In genomic region chr7:71735961-71736556, GRCh38 we compare ENCODE assay signal across 8 cellular contexts.
A peak's percentile ranks its signal among the peaks of the same experiment; 100 is the strongest.
DNase-seq lines count a peak whose midpoint lies in the region; ATAC-seq and TF ChIP-seq lines count a peak whose summit lies in the region.

No MANE protein-coding gene starts in this region.

- no peaks in the 10 kb centered on the region for H4K20me1 ChIP-seq in DOHH2 (ENCODE audit: control insufficient read depth, insufficient read depth, low read depth, low read length)

- H3K4me3 Mint-ChIP-seq in activated T-helper 1 cell treated with anti-CD3 and anti-CD28 coated beads, Interleukin-12 subunit alpha, Interleukin-12 subunit beta, Interleukin-2, Interleukin-4 antibody, amounts not matched to agents 30 ng/mL and 10 ng/mL and 1 ng/mL, durations not matched to agents 14 hours and 24 hours and 36 hours = no peak overlapping the region
- no peak overlapping the region for H3K4me3 Mint-ChIP-seq in osteocyte (ENCODE audit: unreplicated experiment)
- no peak overlapping the region for H3K4me3 Mint-ChIP-seq in stimulated activated memory B cell treated with anti-CD40 and anti-IgM and Interleukin-4, amounts not matched to agents 10 μg/mL and 1 μg/mL and 100 μg/mL, for 72 hours

- no peaks in the 10 kb centered on the region for H3K27me3 Mint-ChIP-seq in activated T-helper 1 cell treated with anti-CD3 and anti-CD28 coated beads, Interleukin-12 subunit alpha, Interleukin-12 subunit beta, Interleukin-2, Interleukin-4 antibody, amounts not matched to agents 30 ng/mL and 10 ng/mL and 1 ng/mL, durations not matched to agents 14 hours and 24 hours and 36 hours (ENCODE audit: insufficient read depth)
- H3K27me3 Mint-ChIP-seq in osteocyte (ENCODE audit: unreplicated experiment) = no peaks in the 10 kb centered on the region
- peaks cover 16% of the 10 kb centered on the region for H3K27me3 Mint-ChIP-seq in stimulated activated memory B cell treated with anti-CD40 and anti-IgM and Interleukin-4, amounts not matched to agents 10 μg/mL and 1 μg/mL and 100 μg/mL, for 72 hours

- H3K4me1 Mint-ChIP-seq in activated T-helper 1 cell treated with anti-CD3 and anti-CD28 coated beads, Interleukin-12 subunit alpha, Interleukin-12 subunit beta, Interleukin-2, Interleukin-4 antibody, amounts not matched to agents 30 ng/mL and 10 ng/mL and 1 ng/mL, durations not matched to agents 14 hours and 24 hours and 36 hours (ENCODE audit: low read depth) = no peaks in the 10 kb centered on the region
- H3K4me1 Mint-ChIP-seq in osteocyte (ENCODE audit: unreplicated experiment) = peaks cover 3% of the 10 kb centered on the region
- H3K4me1 Mint-ChIP-seq in stimulated activated memory B cell treated with anti-CD40 and anti-IgM and Interleukin-4, amounts not matched to agents 10 μg/mL and 1 μg/mL and 100 μg/mL, for 72 hours = peaks cover 10% of the 10 kb centered on the region

- H3K27me3 ChIP-seq in DOHH2 (ENCODE audit: control insufficient read depth, low read length) = no peaks in the 10 kb centered on the region

- no peak overlapping the region for H3K27ac Mint-ChIP-seq in activated T-helper 1 cell treated with anti-CD3 and anti-CD28 coated beads, Interleukin-12 subunit alpha, Interleukin-12 subunit beta, Interleukin-2, Interleukin-4 antibody, amounts not matched to agents 30 ng/mL and 10 ng/mL and 1 ng/mL, durations not matched to agents 14 hours and 24 hours and 36 hours
- H3K27ac Mint-ChIP-seq in osteocyte (ENCODE audit: unreplicated experiment) = no peak overlapping the region
- no peak overlapping the region for H3K27ac Mint-ChIP-seq in stimulated activated memory B cell treated with anti-CD40 and anti-IgM and Interleukin-4, amounts not matched to agents 10 μg/mL and 1 μg/mL and 100 μg/mL, for 72 hours

- H3K27ac ChIP-seq in DOHH2 (ENCODE audit: low read depth, low read length) = no peak overlapping the region

- peak; percentile 11 for DNase-seq in HFF-Myc (ENCODE audit: extremely low read depth, low read depth)
- DNase-seq in NCI-H774 (lab: John Stamatoyannopoulos, UW) = peak; percentile 57
- peak; percentile 9 for DNase-seq in activated T-helper 1 cell treated with anti-CD3 and anti-CD28 coated beads, Interleukin-12 subunit alpha, Interleukin-12 subunit beta, Interleukin-2, Interleukin-4 antibody, amounts not matched to agents 30 ng/mL and 10 ng/mL and 1 ng/mL, durations not matched to agents 14 hours and 24 hours and 36 hours (ENCODE audit: low spot score)
- peak; percentile 21 for DNase-seq in germinal center (ENCODE audit: low spot score)
- peak; percentile 86 for DNase-seq in osteocyte (ENCODE audit: extremely low spot score, unreplicated experiment)

- H3K9me3 Mint-ChIP-seq in activated T-helper 1 cell treated with anti-CD3 and anti-CD28 coated beads, Interleukin-12 subunit alpha, Interleukin-12 subunit beta, Interleukin-2, Interleukin-4 antibody, amounts not matched to agents 30 ng/mL and 10 ng/mL and 1 ng/mL, durations not matched to agents 14 hours and 24 hours and 36 hours = no peaks in the 10 kb centered on the region
- H3K9me3 Mint-ChIP-seq in osteocyte (ENCODE audit: unreplicated experiment) = peaks cover 3% of the 10 kb centered on the region
- H3K9me3 Mint-ChIP-seq in stimulated activated memory B cell treated with anti-CD40 and anti-IgM and Interleukin-4, amounts not matched to agents 10 μg/mL and 1 μg/mL and 100 μg/mL, for 72 hours = no peaks in the 10 kb centered on the region

- H3K36me3 Mint-ChIP-seq in activated T-helper 1 cell treated with anti-CD3 and anti-CD28 coated beads, Interleukin-12 subunit alpha, Interleukin-12 subunit beta, Interleukin-2, Interleukin-4 antibody, amounts not matched to agents 30 ng/mL and 10 ng/mL and 1 ng/mL, durations not matched to agents 14 hours and 24 hours and 36 hours (ENCODE audit: low read depth) = no peaks in the 10 kb centered on the region
- no peaks in the 10 kb centered on the region for H3K36me3 Mint-ChIP-seq in osteocyte (ENCODE audit: unreplicated experiment)
- no peaks in the 10 kb centered on the region for H3K36me3 Mint-ChIP-seq in stimulated activated memory B cell treated with anti-CD40 and anti-IgM and Interleukin-4, amounts not matched to agents 10 μg/mL and 1 μg/mL and 100 μg/mL, for 72 hours

- no peak overlapping the region for H3K4me2 ChIP-seq in DOHH2 (ENCODE audit: low read length)

- no peaks in the 10 kb centered on the region for H3K9me3 ChIP-seq in DOHH2 (ENCODE audit: control insufficient read depth, insufficient read depth, low read length)

- H3F3A ChIP-seq in DOHH2 (ENCODE audit: control insufficient read depth, insufficient read depth) = no peaks in the 10 kb centered on the region

- H3K4me3 ChIP-seq in DOHH2 (ENCODE audit: low read length) (no peak overlapping the region), HFF-Myc (replicated peaks; ENCODE audit: low read depth, low read length) (no peak overlapping the region)

- H3K36me3 ChIP-seq in DOHH2 (ENCODE audit: control insufficient read depth, low read length) = no peaks in the 10 kb centered on the region

- H3K4me1 ChIP-seq in DOHH2 (ENCODE audit: control insufficient read depth, low read length) = no peaks in the 10 kb centered on the region

- no peak for ATAC-seq in stimulated activated memory B cell treated with anti-CD40 and anti-IgM and Interleukin-4, amounts not matched to agents 10 μg/mL and 1 μg/mL and 100 μg/mL, for 72 hours
- ATAC-seq in HG03378 (IDR thresholded peaks at IDR 0.05; ENCODE audit: unreplicated experiment) = no peak

- no peaks in the 10 kb centered on the region for H3K79me2 ChIP-seq in DOHH2 (ENCODE audit: control insufficient read depth, low read length)

- TF ChIP-seq CTCF in DOHH2 (IDR thresholded peaks at IDR 0.05; ENCODE audit: low read depth, low read length, poor library complexity, severe bottlenecking) = peak; percentile 97
- TF ChIP-seq CTCF in HFF-Myc (IDR thresholded peaks at IDR 0.05; ENCODE audit: low read depth, low read length, missing control alignments) = peak; percentile 84
- peak; percentile 93 for TF ChIP-seq CTCF in osteocyte (IDR thresholded peaks at IDR 0.05)

- no peaks in the 10 kb centered on the region for H3K9me2 ChIP-seq in DOHH2 (replicated peaks; ENCODE audit: control insufficient read depth, low read length)

- intact Hi-C loops in activated T-helper 1 cell treated with anti-CD3 and anti-CD28 coated beads, Interleukin-12 subunit alpha, Interleukin-12 subunit beta, Interleukin-2, Interleukin-4 antibody, amounts not matched to agents 30 ng/mL and 10 ng/mL and 1 ng/mL, durations not matched to agents 14 hours and 24 hours and 36 hours (cut with micrococcal nuclease) = no loop called here

Comparison
In these comparisons a context has a peak if more than half of its experiments do, and no peak if none do; other contexts are left out.
1. DNase-seq: peak in every context shown above with its lines; median percentile 86 in osteocyte; 57 in NCI-H774; 21 in germinal center; 11 in HFF-Myc; 9 in activated T-helper 1 cell treated with anti-CD3 and anti-CD28 coated beads, Interleukin-12 subunit alpha, Interleukin-12 subunit beta, Interleukin-2, Interleukin-4 antibody, amounts not matched to agents 30 ng/mL and 10 ng/mL and 1 ng/mL, durations not matched to agents 14 hours and 24 hours and 36 hours.